Comparison of ENCODE assay signal across 19 cellular contexts in the genomic region with DNA sequence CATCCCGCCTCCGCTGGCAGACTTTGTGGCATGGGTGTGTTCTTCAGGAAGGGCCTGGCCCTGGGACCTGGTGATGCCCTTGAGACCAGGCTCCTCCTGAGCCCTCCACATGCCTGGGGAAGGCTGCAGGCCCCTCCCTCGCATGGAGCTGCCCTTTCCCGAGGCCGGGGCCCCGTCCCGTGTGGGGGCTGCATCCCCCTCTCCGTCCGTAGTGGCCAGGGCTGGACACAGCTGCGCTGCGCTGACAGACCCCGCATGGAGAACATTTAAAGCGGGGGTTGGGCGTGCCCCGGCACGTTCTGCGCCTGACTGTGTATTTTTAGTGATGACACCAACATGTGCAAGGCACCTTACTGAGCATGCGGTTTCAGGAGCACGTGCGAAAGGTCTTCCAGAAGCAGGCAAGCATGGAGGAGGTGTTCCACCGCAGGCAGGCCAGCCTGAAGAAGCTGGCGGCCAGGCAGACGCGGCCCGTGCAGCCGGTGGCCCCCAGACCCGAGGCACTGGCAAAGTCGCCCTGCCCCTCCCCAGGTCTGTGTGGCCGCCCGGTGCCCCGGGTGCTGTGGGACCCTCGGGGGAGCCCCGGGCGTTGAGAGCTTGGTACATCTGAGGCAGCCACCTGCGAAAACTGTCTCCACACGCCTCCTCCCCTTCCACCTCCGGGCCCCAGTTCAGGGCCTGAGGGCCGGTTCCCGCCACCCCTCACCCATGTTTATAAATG. TPM values are rescaled to one million over a fixed set of nuclear protein-coding genes. Genes with fewer than 3 reads are reported as not detected.
"Had no signal": no experiment of that assay in that cellular context is flagged by ENCODE, and none has a peak within 500 bp of the region (broad histone marks: within the 10 kb centered on the region; RNA-seq: fewer than 3 reads in every experiment).

No MANE protein-coding gene starts in this region.

- H3K36me3 ChIP-seq: breast epithelium, neutrophil had no signal

- DNase-seq: activated CD4-positive, alpha-beta T cell treated with anti-CD3 and anti-CD28 coated beads for 36 hours; activated CD4-positive, alpha-beta T cell treated with anti-CD3 and anti-CD28 coated beads, Interleukin-2, amount 50 U/mL, for 48 hours; activated gamma-delta T cell; cerebellar nuclear complex; effector memory CD8-positive, alpha-beta T cell; natural killer cell; stimulated activated CD4-positive, alpha-beta T cell treated with anti-CD3 and anti-CD28 coated beads, Interleukin-12 subunit alpha, Interleukin-12 subunit beta, amount 100 ng/mL, for 4 hours; stimulated activated CD4-positive, alpha-beta T cell treated with anti-CD3 and anti-CD28 coated beads, Interleukin-1b, Interleukin-23, amount 100 ng/mL, for 48 hours; stimulated activated CD8-positive, alpha-beta memory T cell treated with anti-CD3 and anti-CD28 coated beads, Interleukin-4, amount 100 ng/mL, for 48 hours; stimulated activated naive CD4-positive, alpha-beta T cell treated with Interleukin-2 at 50 U/mL for 16 hours; SW 1271; T-helper 2 cell had no signal

- H3K4me1 ChIP-seq: breast epithelium, parathyroid adenoma, suprapubic skin had no signal

- H3K4me3 ChIP-seq: breast epithelium, suprapubic skin had no signal

- H3K27me3 ChIP-seq: breast epithelium, neutrophil, suprapubic skin had no signal

- H3K9me3 ChIP-seq: breast epithelium, neutrophil, suprapubic skin had no signal

- ATAC-seq: activated CD4-positive, alpha-beta T cell treated with anti-CD3 and anti-CD28 coated beads for 36 hours; effector memory CD8-positive, alpha-beta T cell; natural killer cell had no signal

- H3K27ac ChIP-seq: breast epithelium, neutrophil, parathyroid adenoma, suprapubic skin had no signal

RNA-seq across cellular contexts. Expression of a gene that starts 28.8 kb away (rescaled TPM):
- total RNA-seq: astrocyte, fibroblast of villous mesenchyme, glomerular endothelial cell, suprapubic skin had no signal

RNA-seq across cellular contexts. Expression of a gene that starts 45.8 kb away (rescaled TPM):
- total RNA-seq: activated CD4-positive, alpha-beta T cell treated with anti-CD3 and anti-CD28 coated beads for 36 hours; glomerular endothelial cell; natural killer cell had no signal
